ENCODE assay signal across 8 cellular contexts in the genomic region with DNA sequence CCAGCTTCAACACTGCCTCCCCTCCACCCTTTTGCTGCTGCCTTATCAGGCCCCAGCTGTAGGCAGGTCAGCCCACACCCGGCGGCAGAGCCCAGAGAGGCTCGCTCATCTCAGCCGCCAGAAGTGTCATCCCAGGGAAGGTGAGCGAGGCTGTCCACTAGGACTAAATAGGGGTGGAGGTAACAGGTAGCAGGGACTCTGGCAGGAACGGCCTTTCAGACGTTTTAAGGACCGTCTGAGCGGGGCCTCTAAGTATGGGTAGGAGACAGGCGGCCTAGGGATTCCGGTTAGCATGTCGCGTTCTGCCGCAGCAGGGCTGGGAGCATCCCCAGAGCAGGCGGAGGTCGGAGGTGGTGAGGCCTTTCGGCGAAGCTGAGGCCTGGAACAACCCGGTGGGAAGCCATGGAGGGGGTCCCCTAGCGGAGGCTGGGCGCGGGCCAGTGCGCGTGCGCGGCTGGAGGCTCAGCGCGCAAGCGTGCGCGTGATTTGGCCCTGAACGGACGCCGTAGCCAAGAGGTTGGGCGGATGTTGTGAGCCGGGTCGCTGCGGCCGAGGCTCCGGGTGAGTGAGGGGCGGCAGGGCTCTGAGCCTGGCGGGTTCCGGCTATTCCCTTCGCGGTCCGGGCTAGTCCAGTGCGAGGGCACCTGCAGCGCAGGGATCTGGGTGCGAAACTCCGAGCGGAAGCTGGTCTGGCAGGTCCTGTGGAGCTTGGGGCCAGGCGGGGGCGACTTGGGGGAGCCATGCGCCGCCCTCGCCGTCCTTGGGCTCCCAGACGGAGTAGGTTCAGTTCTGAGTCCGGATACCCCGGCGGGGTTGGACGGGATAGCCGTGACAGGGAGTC. TPM values are rescaled to one million over a fixed set of nuclear protein-coding genes. Genes with fewer than 3 reads are reported as not detected.
DNase-seq lines count a peak whose midpoint lies in the region; ATAC-seq and TF ChIP-seq lines count a peak whose summit lies in the region.

A gene (minus strand): TSS at position 429 of the 841 bp plus-strand sequence. CDS start 783 bp downstream, outside the sequence.
A gene (plus strand): TSS at position 512 of the 841 bp plus-strand sequence. CDS start 1,609 bp downstream, outside the sequence.

- intact Hi-C loops in OCI-LY7 (cut with micrococcal nuclease; ENCODE audit: unreplicated experiment) = no loop called here
- intact Hi-C loops in Right ventricle myocardium superior (cut with DNase I) = no loop called here

- H3K27ac ChIP-seq in OCI-LY7 (ENCODE audit: low read depth, low read length, poor library complexity, severe bottlenecking) = peak within 1 kb of the TSS; percentile 22

- peak; percentile 60 for TF ChIP-seq CTCF in OCI-LY7 (conservative IDR thresholded peaks at IDR 0.05; ENCODE audit: low read length)
- TF ChIP-seq CTCF in progenitor cell of endocrine pancreas (IDR thresholded peaks at IDR 0.05; ENCODE audit: unreplicated experiment) = peak; percentile 38

- peak; percentile 87 for DNase-seq in EL
- DNase-seq in HCEC 1CT = peak; percentile 79
- DNase-seq in OCI-LY7 (ENCODE audit: low spot score) = peak; percentile 95
- DNase-seq in Right ventricle myocardium superior = peak; percentile 94
- DNase-seq in progenitor cell of endocrine pancreas (ENCODE audit: low spot score, unreplicated experiment) = peak; percentile 92
- peak; percentile 89 for DNase-seq in ureter (ENCODE audit: low spot score)
- DNase-seq in NCI-H2196 (lab: John Stamatoyannopoulos, UW; ENCODE audit: unreplicated experiment) = no peak

- H3K27me3 Mint-ChIP-seq in activated naive CD4-positive, alpha-beta T cell treated with anti-CD3 and anti-CD28 coated beads, Interleukin-2, amount 50 U/mL, for 24 hours = no peaks in the 10 kb centered on the region
- H3K27me3 Mint-ChIP-seq in progenitor cell of endocrine pancreas = peaks cover 3% of the 10 kb centered on the region

- H3K4me2 ChIP-seq in OCI-LY7 (ENCODE audit: low read length) = peak within 1 kb of the TSS; percentile 93

- peak within 1 kb of the TSS; percentile 97 for H3K4me3 Mint-ChIP-seq in activated naive CD4-positive, alpha-beta T cell treated with anti-CD3 and anti-CD28 coated beads, Interleukin-2, amount 50 U/mL, for 24 hours
- peak within 1 kb of the TSS; percentile 96 for H3K4me3 Mint-ChIP-seq in progenitor cell of endocrine pancreas (ENCODE audit: low read depth)

- no peaks in the 10 kb centered on the region for H3K9me3 Mint-ChIP-seq in activated naive CD4-positive, alpha-beta T cell treated with anti-CD3 and anti-CD28 coated beads, Interleukin-2, amount 50 U/mL, for 24 hours
- no peaks in the 10 kb centered on the region for H3K9me3 Mint-ChIP-seq in progenitor cell of endocrine pancreas (ENCODE audit: low read depth)

- H3K36me3 ChIP-seq in OCI-LY7 (ENCODE audit: insufficient read depth, low read length) = no peaks in the 10 kb centered on the region

- CTCF ChIA-PET in OCI-LY7 (lab: Charles Lee; ENCODE audit: unreplicated experiment) = no interaction called here

- peak within 1 kb of the TSS; percentile 82 for H3K4me3 ChIP-seq in OCI-LY7 (ENCODE audit: low read depth, low read length, poor library complexity, severe bottlenecking)

- peak within 1 kb of the TSS; percentile 63 for H2AFZ ChIP-seq in OCI-LY7 (ENCODE audit: low read length)

- H3K4me1 Mint-ChIP-seq in activated naive CD4-positive, alpha-beta T cell treated with anti-CD3 and anti-CD28 coated beads, Interleukin-2, amount 50 U/mL, for 24 hours = peaks cover 45% of the 10 kb centered on the region
- H3K4me1 Mint-ChIP-seq in progenitor cell of endocrine pancreas (ENCODE audit: low read depth) = peaks cover 15% of the 10 kb centered on the region

- POLR2A ChIA-PET in OCI-LY7 (lab: Charles Lee) = no interaction called here

- no peaks in the 10 kb centered on the region for H3K9me3 ChIP-seq in OCI-LY7 (ENCODE audit: low read length)

- BruUV-seq in OCI-LY7 (replicated peaks; lab: Mats Ljungman, UMichigan) = TSS peak; percentile 94

- peak; percentile 90 for ATAC-seq in Right ventricle myocardium superior (ENCODE audit: poor library complexity)

- H3K9me2 ChIP-seq in OCI-LY7 (ENCODE audit: insufficient read depth, low read length) = no peaks in the 10 kb centered on the region

- peaks cover 7% of the 10 kb centered on the region; the same call in 1 of the 2 replicates for H3K79me2 ChIP-seq in OCI-LY7 (ENCODE audit: insufficient read depth, low read depth, low read length)

- peaks cover 11% of the 10 kb centered on the region for H3K4me1 ChIP-seq in OCI-LY7 (ENCODE audit: insufficient read depth, low read length, poor library complexity, severe bottlenecking)

- H3K27ac Mint-ChIP-seq in activated naive CD4-positive, alpha-beta T cell treated with anti-CD3 and anti-CD28 coated beads, Interleukin-2, amount 50 U/mL, for 24 hours = peak within 1 kb of the TSS; percentile 94
- peak within 1 kb of the TSS; percentile 98 for H3K27ac Mint-ChIP-seq in progenitor cell of endocrine pancreas

- no peaks in the 10 kb centered on the region for H3K36me3 Mint-ChIP-seq in activated naive CD4-positive, alpha-beta T cell treated with anti-CD3 and anti-CD28 coated beads, Interleukin-2, amount 50 U/mL, for 24 hours
- H3K36me3 Mint-ChIP-seq in progenitor cell of endocrine pancreas (ENCODE audit: insufficient read depth) = peaks cover 2% of the 10 kb centered on the region

- H4K20me1 ChIP-seq in OCI-LY7 (ENCODE audit: insufficient read depth, low read length) = no peaks in the 10 kb centered on the region

RNA-seq across cellular contexts. Expression of the first gene that starts in this region (rescaled TPM):
- 12.5 and 13.1 TPM in 2 replicates for total RNA-seq in OCI-LY7 (2014; rRNA removed; shearing (Covaris generic))
- total RNA-seq in OCI-LY7 (2022) (24.2 and 26.2 TPM in 2 replicates), Right ventricle myocardium superior (3.7 TPM), progenitor cell of endocrine pancreas (45.2 and 47.5 TPM in 2 replicates), ureter (16.6 TPM)

RNA-seq across cellular contexts. Expression of the second gene that starts in this region (rescaled TPM):
- 20.8 and 39.2 TPM in 2 replicates for total RNA-seq in OCI-LY7 (2014; rRNA removed; shearing (Covaris generic))
- total RNA-seq in OCI-LY7 (2022) = 48.4 and 50.6 TPM in 2 replicates
- 47.9 TPM for total RNA-seq in Right ventricle myocardium superior
- 52.2 and 54.4 TPM in 2 replicates for total RNA-seq in progenitor cell of endocrine pancreas
- total RNA-seq in ureter = 52.8 TPM
